ENCODE assay signal across 16 cellular contexts in genomic region chr1:30977511-30977910, GRCh38.
DNase-seq lines count a peak whose midpoint lies in the region; ATAC-seq and TF ChIP-seq lines count a peak whose summit lies in the region.
"Had no signal": no experiment of that assay in that cellular context is flagged by ENCODE, and none has a peak within 500 bp of the region (broad histone marks: within the 10 kb centered on the region; RNA-seq: fewer than 3 reads in every experiment).

No MANE protein-coding gene starts in this region.

- TF ChIP-seq CTCF in Calu3 (IDR thresholded peaks at IDR 0.05; ENCODE audit: unreplicated experiment) (no peak), nephron progenitor cell (IDR thresholded peaks at IDR 0.05) (no peak), mucosa of descending colon (IDR thresholded peaks at IDR 0.05) (no peak)

- H3K4me1 ChIP-seq in BLaER1 (peaks cover 59% of the 10 kb centered on the region), mucosa of descending colon (ENCODE audit: low read depth) (peaks cover 13% of the 10 kb centered on the region)

- H3K27me3 ChIP-seq in BLaER1 = no peaks in the 10 kb centered on the region
- H3K27me3 ChIP-seq: BE2C, left lung, suprapubic skin had no signal

- peaks cover 87% of the 10 kb centered on the region for H3K36me3 Mint-ChIP-seq in Calu3 (ENCODE audit: insufficient read depth, unreplicated experiment)
- H3K36me3 Mint-ChIP-seq in activated T-helper 2 cell treated with anti-CD3 and anti-CD28 coated beads, Interferon-gamma antibody, Interleukin-2, Interleukin-4, amounts not matched to agents 10 μg/mL and 5 μg/mL and 100 μg/mL, durations not matched to agents 14 hours and 24 hours and 36 hours (ENCODE audit: low read depth) = peaks cover 79% of the 10 kb centered on the region
- H3K36me3 Mint-ChIP-seq in nephron progenitor cell (ENCODE audit: low read depth) = peaks cover 86% of the 10 kb centered on the region

- peaks cover 100% of the 10 kb centered on the region for H4K20me1 ChIP-seq in BLaER1

- H3K4me2 ChIP-seq in BLaER1 = peak overlapping the region; percentile 57

- H3K9me3 Mint-ChIP-seq in Calu3 (ENCODE audit: low read depth, unreplicated experiment) (no peaks in the 10 kb centered on the region), nephron progenitor cell (no peaks in the 10 kb centered on the region)
- no peaks in the 10 kb centered on the region for H3K9me3 Mint-ChIP-seq in activated T-helper 2 cell treated with anti-CD3 and anti-CD28 coated beads, Interferon-gamma antibody, Interleukin-2, Interleukin-4, amounts not matched to agents 10 μg/mL and 5 μg/mL and 100 μg/mL, durations not matched to agents 14 hours and 24 hours and 36 hours

- peak overlapping the region; percentile 52 for H3K4me3 Mint-ChIP-seq in Calu3 (ENCODE audit: low read depth, unreplicated experiment)
- no peak overlapping the region for H3K4me3 Mint-ChIP-seq in activated T-helper 2 cell treated with anti-CD3 and anti-CD28 coated beads, Interferon-gamma antibody, Interleukin-2, Interleukin-4, amounts not matched to agents 10 μg/mL and 5 μg/mL and 100 μg/mL, durations not matched to agents 14 hours and 24 hours and 36 hours (ENCODE audit: low read depth)
- no peak overlapping the region for H3K4me3 Mint-ChIP-seq in nephron progenitor cell

- no peak for ATAC-seq in mucosa of descending colon
- ATAC-seq in HG02973 (IDR thresholded peaks at IDR 0.05; ENCODE audit: unreplicated experiment) = no peak

- no TSS peak for BruUV-seq in Calu3 (replicated peaks; lab: Mats Ljungman, UMichigan)

- H3K4me1 Mint-ChIP-seq in Calu3 (ENCODE audit: low read depth, unreplicated experiment) (peaks cover 65% of the 10 kb centered on the region), nephron progenitor cell (peaks cover 19% of the 10 kb centered on the region)
- H3K4me1 Mint-ChIP-seq in activated T-helper 2 cell treated with anti-CD3 and anti-CD28 coated beads, Interferon-gamma antibody, Interleukin-2, Interleukin-4, amounts not matched to agents 10 μg/mL and 5 μg/mL and 100 μg/mL, durations not matched to agents 14 hours and 24 hours and 36 hours (ENCODE audit: low read depth) = peaks cover 52% of the 10 kb centered on the region

- H3K4me3 ChIP-seq in BLaER1 = no peak overlapping the region
- H3K4me3 ChIP-seq in mucosa of descending colon = no peak overlapping the region
- H3K4me3 ChIP-seq: left lung, suprapubic skin had no signal

- DNase-seq in Calu3 (no peak), nephron progenitor cell (no peak), mucosa of descending colon (no peak), NCI-H2029 treated with DMSO at 0.1 percent for 48 hours (lab: John Stamatoyannopoulos, UW) (no peak)
- no peak for DNase-seq in activated T-helper 2 cell treated with anti-CD3 and anti-CD28 coated beads, Interferon-gamma antibody, Interleukin-2, Interleukin-4, amounts not matched to agents 10 μg/mL and 5 μg/mL and 100 μg/mL, durations not matched to agents 14 hours and 24 hours and 36 hours (ENCODE audit: low spot score)
- DNase-seq: activated CD4-positive, alpha-beta T cell treated with anti-CD3 and anti-CD28 coated beads for 1 hour; activated T-cell treated with anti-CD3 and anti-CD28 coated beads, Interleukin-2, amount 50 U/mL, for 48 hours; BE2C; cortex of kidney; left lung; NCI-H2029; SHP77; stimulated activated CD4-positive, alpha-beta T cell treated with anti-CD3 and anti-CD28 coated beads, Interleukin-15, amount 100 ng/mL, for 24 hours had no signal

- H3K27me3 Mint-ChIP-seq in Calu3 (ENCODE audit: unreplicated experiment) = no peaks in the 10 kb centered on the region
- H3K27me3 Mint-ChIP-seq in activated T-helper 2 cell treated with anti-CD3 and anti-CD28 coated beads, Interferon-gamma antibody, Interleukin-2, Interleukin-4, amounts not matched to agents 10 μg/mL and 5 μg/mL and 100 μg/mL, durations not matched to agents 14 hours and 24 hours and 36 hours (ENCODE audit: low read depth) = no peaks in the 10 kb centered on the region
- H3K27me3 Mint-ChIP-seq in nephron progenitor cell (ENCODE audit: low read depth, poor library complexity) = no peaks in the 10 kb centered on the region

- H3K9ac ChIP-seq in BLaER1 = no peak overlapping the region

- peak overlapping the region; percentile 19; the same call in 1 of the 2 replicates for H3K27ac ChIP-seq in BLaER1
- H3K27ac ChIP-seq: suprapubic skin had no signal

- H3K27ac Mint-ChIP-seq in Calu3 (ENCODE audit: unreplicated experiment) (peak overlapping the region; percentile 56), nephron progenitor cell (peak overlapping the region; percentile 78)
- H3K27ac Mint-ChIP-seq in activated T-helper 2 cell treated with anti-CD3 and anti-CD28 coated beads, Interferon-gamma antibody, Interleukin-2, Interleukin-4, amounts not matched to agents 10 μg/mL and 5 μg/mL and 100 μg/mL, durations not matched to agents 14 hours and 24 hours and 36 hours = peak overlapping the region; percentile 74

- H3K9me3 ChIP-seq in BLaER1 = no peaks in the 10 kb centered on the region
- no peaks in the 10 kb centered on the region for H3K9me3 ChIP-seq in mucosa of descending colon
- H3K9me3 ChIP-seq: BE2C, left lung, suprapubic skin had no signal

- CTCF ChIA-PET in Calu3 (lab: Charles Lee) = no interaction called here

- H3K36me3 ChIP-seq in BLaER1 = peaks cover 89% of the 10 kb centered on the region
- peaks cover 5% of the 10 kb centered on the region for H3K36me3 ChIP-seq in mucosa of descending colon (ENCODE audit: low read depth)

- intact Hi-C loops in Calu3 (cut with micrococcal nuclease; ENCODE audit: unreplicated experiment) = loop anchor here (5.0 kb wide), 1 partner anchor 85 kb away; no protein-coding TSS in a partner anchor
- intact Hi-C loops in activated T-helper 2 cell treated with anti-CD3 and anti-CD28 coated beads, Interferon-gamma antibody, Interleukin-2, Interleukin-4, amounts not matched to agents 10 μg/mL and 5 μg/mL and 100 μg/mL, durations not matched to agents 14 hours and 24 hours and 36 hours (cut with micrococcal nuclease) = loop anchor here (2.0 kb wide), 1 partner anchor 33 kb away; no protein-coding TSS in a partner anchor
- intact Hi-C loops in mucosa of descending colon (cut with DNase I, micrococcal nuclease) = no loop called here

Comparison
In these comparisons a context has a peak if more than half of its experiments do, and no peak if none do; other contexts are left out.
1. intact Hi-C loops: an anchor here in Calu3 (5.0 kb wide) and activated T-helper 2 cell treated with anti-CD3 and anti-CD28 coated beads, Interferon-gamma antibody, Interleukin-2, Interleukin-4, amounts not matched to agents 10 μg/mL and 5 μg/mL and 100 μg/mL, durations not matched to agents 14 hours and 24 hours and 36 hours (2.0 kb wide); none called in mucosa of descending colon.